Comparison of ENCODE assay signal across 9 cellular contexts in genomic region chr16:69476920-69477418, GRCh38. TPM values are rescaled to one million over a fixed set of nuclear protein-coding genes. Genes with fewer than 3 reads are reported as not detected.
DNase-seq lines count a peak whose midpoint lies in the region; TF ChIP-seq lines count a peak whose summit lies in the region.
"Had no signal": no experiment of that assay in that cellular context is flagged by ENCODE, and none has a peak within 500 bp of the region (broad histone marks: within the 10 kb centered on the region; RNA-seq: fewer than 3 reads in every experiment).

No MANE protein-coding gene starts in this region.

- H3K36me3 Mint-ChIP-seq in CD8-positive, alpha-beta memory T cell = peaks cover 0 to 1% (median 0%) of the 10 kb centered on the region in 3 donors

- no peak overlapping the region for H3K27ac ChIP-seq in A673 (ENCODE audit: low read depth, low read length, poor library complexity, severe bottlenecking)
- no peak overlapping the region for H3K27ac ChIP-seq in CD8-positive, alpha-beta memory T cell (ENCODE audit: low read depth, low read length)

- no peaks in the 10 kb centered on the region for H3K9me3 ChIP-seq in A673 (ENCODE audit: low read depth, low read length, poor library complexity, severe bottlenecking)
- H3K9me3 ChIP-seq in CD8-positive, alpha-beta memory T cell (ENCODE audit: low read length) = no peaks in the 10 kb centered on the region

- H3K27me3 ChIP-seq in A673 (replicated peaks; ENCODE audit: insufficient read depth, low read depth, low read length, poor library complexity) = no peaks in the 10 kb centered on the region
- H3K27me3 ChIP-seq in CD8-positive, alpha-beta memory T cell (ENCODE audit: insufficient read depth, low read length, poor library complexity, severe bottlenecking) = no peaks in the 10 kb centered on the region

- peak overlapping the region in 1 of 8 donors; percentile 29 for H3K27ac Mint-ChIP-seq in CD8-positive, alpha-beta memory T cell
- H3K27ac Mint-ChIP-seq: dendritic cell treated with granulocyte-macrophage colony-stimulating factor and Interleukin-4, amounts not matched to agents 40 ng/mL and 50 ng/mL, for 4 days had no signal

- POLR2A ChIA-PET in A673 (lab: Charles Lee; ENCODE audit: low non-redundant PET) (interaction anchor here (0.5 kb wide), 1 partner anchor 173 kb away, joined by 3 read pairs; no protein-coding TSS in a partner anchor), HEK293T (lab: Yijun Ruan, JAX) (interaction anchor here (1.3 kb wide), 1 partner anchor 12 kb away, joined by 3 read pairs; no protein-coding TSS in a partner anchor)
- POLR2A ChIA-PET in CD8-positive, alpha-beta memory T cell (lab: Charles Lee) = no interaction called here

- H3K4me1 Mint-ChIP-seq in CD8-positive, alpha-beta memory T cell = no peaks in the 10 kb centered on the region

- H3K9me3 Mint-ChIP-seq in CD8-positive, alpha-beta memory T cell = no peaks in the 10 kb centered on the region
- H3K9me3 Mint-ChIP-seq: dendritic cell treated with granulocyte-macrophage colony-stimulating factor and Interleukin-4, amounts not matched to agents 40 ng/mL and 50 ng/mL, for 4 days had no signal

- no peak for TF ChIP-seq CTCF in A673 (conservative IDR thresholded peaks at IDR 0.05; ENCODE audit: low read depth, low read length)
- TF ChIP-seq CTCF in GM13977 (IDR thresholded peaks at IDR 0.05; ENCODE audit: extremely low read depth, insufficient read depth, missing control alignments) = no peak

- BruUV-seq in A673 (replicated peaks; lab: Mats Ljungman, UMichigan) = no TSS peak

- peak; percentile 67 for DNase-seq in A673 (ENCODE audit: low spot score)
- DNase-seq in HEK293T (ENCODE audit: extremely low spot score) = peak; percentile 27
- DNase-seq in UCSD-AML1 (lab: John Stamatoyannopoulos, UW; ENCODE audit: unreplicated experiment) = peak; percentile 26
- peak; percentile 64 for DNase-seq in hepatic stellate cell (ENCODE audit: low spot score)
- no peak for DNase-seq in activated gamma-delta T cell (lab: John Stamatoyannopoulos, UW)
- DNase-seq in GM13977 (ENCODE audit: low spot score) = no peak
- no peak for DNase-seq in NOMO-1 treated with dmso at 0.1 percent for 144 hours (lab: John Stamatoyannopoulos, UW; ENCODE audit: unreplicated experiment)
- DNase-seq in CD8-positive, alpha-beta memory T cell = no peak

- H3K4me3 Mint-ChIP-seq in CD8-positive, alpha-beta memory T cell = no peak overlapping the region
- H3K4me3 Mint-ChIP-seq: dendritic cell treated with granulocyte-macrophage colony-stimulating factor and Interleukin-4, amounts not matched to agents 40 ng/mL and 50 ng/mL, for 4 days had no signal

- H3K4me1 ChIP-seq in A673 (ENCODE audit: insufficient read depth, low read length, poor library complexity, severe bottlenecking) = peaks cover 7% of the 10 kb centered on the region
- H3K4me1 ChIP-seq in CD8-positive, alpha-beta memory T cell (ENCODE audit: insufficient read depth, low read length) = no peaks in the 10 kb centered on the region

- intact Hi-C loops in A673 (cut with micrococcal nuclease; ENCODE audit: unreplicated experiment) = no loop called here

- no peaks in the 10 kb centered on the region for H3K36me3 ChIP-seq in A673 (ENCODE audit: insufficient read depth, low read length, poor library complexity, severe bottlenecking)
- H3K36me3 ChIP-seq in CD8-positive, alpha-beta memory T cell (ENCODE audit: insufficient read depth, low read length) = no peaks in the 10 kb centered on the region

- in situ Hi-C loops in GM13977 (cut with MboI; ENCODE audit: low pct_unique_long_range_greater_than_20kb, low sequenced_read_pairs, unreplicated experiment) = no loop called here

- no peaks in the 10 kb centered on the region for H3K27me3 Mint-ChIP-seq in CD8-positive, alpha-beta memory T cell

- CTCF ChIA-PET in A673 (lab: Charles Lee) = no interaction called here
- CTCF ChIA-PET in HEK293T (lab: Yijun Ruan, JAX) = no interaction called here
- CTCF ChIA-PET in CD8-positive, alpha-beta memory T cell (lab: Charles Lee) = no interaction called here

- no peak overlapping the region for H3K4me3 ChIP-seq in A673 (ENCODE audit: low read depth, low read length, poor library complexity, severe bottlenecking)
- no peak overlapping the region for H3K4me3 ChIP-seq in CD8-positive, alpha-beta memory T cell (ENCODE audit: low read length)

TF ChIP-seq in HEK293T, 16 proteins besides CTCF, POLR2A, EP300 and RAD21:
- TF ChIP-seq TARDBP (IDR thresholded peaks at IDR 0.05) (no peak), NFRKB (IDR thresholded peaks at IDR 0.05) (no peak), ARNT (IDR thresholded peaks at IDR 0.05) (no peak), PKNOX1 (IDR thresholded peaks at IDR 0.05) (no peak), LEF1 (IDR thresholded peaks at IDR 0.05; ENCODE audit: borderline replicate concordance) (no peak), ZNF384 (IDR thresholded peaks at IDR 0.05) (no peak), HDGF (IDR thresholded peaks at IDR 0.05; ENCODE audit: borderline replicate concordance) (no peak), L3MBTL2 (conservative IDR thresholded peaks at IDR 0.05) (no peak), BHLHE40 (IDR thresholded peaks at IDR 0.05; ENCODE audit: borderline replicate concordance) (no peak), FOXK2 (IDR thresholded peaks at IDR 0.05) (no peak), CTBP1 (IDR thresholded peaks at IDR 0.05; ENCODE audit: borderline replicate concordance) (no peak), FOXA1 (IDR thresholded peaks at IDR 0.05) (no peak)

RNA-seq across cellular contexts. Expression of gene CYB5B, which starts 52.5 kb away (rescaled TPM):
- 223 and 242 TPM in 2 replicates for total RNA-seq in A673 (2021)
- 100 to 1,000 TPM; 152 to 153 TPM for total RNA-seq in CD8-positive, alpha-beta memory T cell
- polyA plus RNA-seq in CD8-positive, alpha-beta memory T cell = 115 TPM

Comparison
In these comparisons a context has a peak if more than half of its experiments do, and no peak if none do; other contexts are left out.
1. DNase-seq: peak in A673 (single experiment), HEK293T (single experiment), UCSD-AML1 (single experiment) and hepatic stellate cell (single experiment); none in activated gamma-delta T cell (single experiment), GM13977 (single experiment), NOMO-1 treated with dmso at 0.1 percent for 144 hours (single experiment) and CD8-positive, alpha-beta memory T cell (0 of 5).